ENCODE assay signal across 20 cellular contexts in the genomic region with DNA sequence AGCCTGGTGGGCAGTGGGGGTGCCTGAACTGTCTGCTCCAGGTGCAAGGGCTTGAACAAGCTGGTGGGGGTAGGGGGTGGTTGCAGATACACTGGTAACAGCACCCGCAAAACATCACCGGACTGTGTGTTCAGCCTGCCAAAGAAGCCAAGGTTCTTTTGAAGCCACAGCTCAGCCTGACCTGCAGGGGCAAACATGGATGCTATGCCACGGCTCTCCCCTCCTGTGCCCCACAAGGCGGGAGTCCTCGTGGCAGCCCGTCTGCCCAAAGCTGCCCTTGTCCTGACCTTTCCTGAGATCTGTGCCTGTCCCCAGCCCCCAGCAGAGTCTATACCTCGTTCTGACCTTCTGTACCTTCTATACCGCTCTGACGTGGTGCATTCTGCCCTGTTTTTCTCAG.
"Had no signal": no experiment of that assay in that cellular context is flagged by ENCODE, and none has a peak within 500 bp of the region (broad histone marks: within the 10 kb centered on the region; RNA-seq: fewer than 3 reads in every experiment).

No MANE protein-coding gene starts in this region.

- H3K27me3 ChIP-seq: SJCRH30 had no signal

- H3K9me3 ChIP-seq: SJCRH30 had no signal

- ATAC-seq: SK-N-SH treated with all-trans-retinoic acid at 6 μM for 48 hours had no signal

- H3K4me3 ChIP-seq: SJCRH30 had no signal

- DNase-seq: KBM-7, MV-4-11, NCI-H1048, NCI-H1105, NCI-H1417, NCI-H1436 treated with DMSO at 0.1 percent for 48 hours, NCI-H1694 treated with DMSO at 0.1 percent for 48 hours, NCI-H1930, NCI-H2081 treated with DMSO at 0.1 percent for 48 hours, NCI-H2171, NCI-H226, NCI-H446, NCI-H510A, NCI-H524 treated with DMSO at 0.1 percent for 48 hours, NCI-H69, NCI-H774, SHP77 treated with DMSO at 0.1 percent for 48 hours, SJCRH30 had no signal

- H3K27ac ChIP-seq: RWPE1, SJCRH30 had no signal

- H3K36me3 ChIP-seq: SJCRH30 had no signal

- H3K4me1 ChIP-seq: SJCRH30 had no signal
